In the genomic region with DNA sequence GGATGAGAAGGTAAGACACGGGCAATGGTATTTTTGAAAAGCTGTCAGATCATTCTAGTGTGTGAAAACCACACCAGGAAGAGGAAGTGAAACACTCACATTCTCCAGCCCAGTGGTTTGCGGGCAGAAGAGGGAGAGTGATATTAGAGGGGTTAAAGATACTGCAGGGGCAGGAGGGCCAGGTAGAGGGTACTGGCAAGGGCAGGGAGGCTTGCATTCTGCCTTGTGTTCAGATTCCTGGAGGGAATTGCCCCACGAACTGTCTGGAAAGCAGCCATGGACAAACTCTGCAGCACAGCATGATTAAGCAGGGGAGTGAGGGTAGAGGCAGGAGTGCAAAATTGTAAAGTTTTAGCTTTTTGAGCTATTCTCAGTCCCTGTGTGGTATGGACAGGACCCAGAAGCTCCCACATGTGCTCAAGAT, we compare ENCODE assay signal across 9 cellular contexts. TPM values are rescaled to one million over a fixed set of nuclear protein-coding genes. Genes with fewer than 3 reads are reported as not detected.
A peak's percentile ranks its signal among the peaks of the same experiment; 100 is the strongest.
DNase-seq lines count a peak whose midpoint lies in the region; ATAC-seq and TF ChIP-seq lines count a peak whose summit lies in the region.
"Had no signal": no experiment of that assay in that cellular context is flagged by ENCODE, and none has a peak within 500 bp of the region (broad histone marks: within the 10 kb centered on the region; RNA-seq: fewer than 3 reads in every experiment).

No MANE protein-coding gene starts in this region.

- CTCF ChIA-PET in CD4-positive, alpha-beta T cell (lab: Charles Lee) = interaction anchor here (2.3 kb wide), 1 partner anchor 13 kb away, joined by 8 read pairs; no protein-coding TSS in a partner anchor
- CTCF ChIA-PET in activated CD8-positive, alpha-beta memory T cell treated with anti-CD3 and anti-CD28 coated beads, Interleukin-2, amount 10 ng/mL, durations not matched to agents 7 days and 5 days (lab: Charles Lee) = interaction anchor here (0.8 to 2.2 kb wide), 4 partner anchors 10 to 92 kb away, joined by 3 to 14 read pairs (median 3); no protein-coding TSS in a partner anchor

- no peaks in the 10 kb centered on the region for H3K36me3 Mint-ChIP-seq in CD4-positive, alpha-beta T cell (ENCODE audit: low read depth)
- H3K36me3 Mint-ChIP-seq in activated CD8-positive, alpha-beta memory T cell treated with anti-CD3 and anti-CD28 coated beads, Interleukin-2, amount 10 ng/mL, durations not matched to agents 7 days and 5 days = no peaks in the 10 kb centered on the region

- H3K4me3 Mint-ChIP-seq in CD4-positive, alpha-beta T cell = peak overlapping the region; percentile 73
- H3K4me3 Mint-ChIP-seq in activated CD8-positive, alpha-beta memory T cell treated with anti-CD3 and anti-CD28 coated beads, Interleukin-2, amount 10 ng/mL, durations not matched to agents 7 days and 5 days = no peak overlapping the region

- DNase-seq in CD4-positive, alpha-beta T cell = peak; percentile 5 to 49 (median 22)
- DNase-seq in M059J (ENCODE audit: low read depth) = peak; percentile 46
- peak; percentile 93 for DNase-seq in activated CD8-positive, alpha-beta memory T cell treated with anti-CD3 and anti-CD28 coated beads, Interleukin-2, amount 10 ng/mL, durations not matched to agents 7 days and 5 days
- DNase-seq in left lung = peak in 1 of 2 donors; percentile 34
- DNase-seq in stomach = peak; percentile 34
- DNase-seq in NCI-H2196 treated with DMSO at 0.1 percent for 48 hours (lab: John Stamatoyannopoulos, UW; ENCODE audit: unreplicated experiment) = no peak
- no peak for DNase-seq in NCI-H1417 (lab: John Stamatoyannopoulos, UW)

- H3K9me3 Mint-ChIP-seq in CD4-positive, alpha-beta T cell = no peaks in the 10 kb centered on the region
- no peaks in the 10 kb centered on the region for H3K9me3 Mint-ChIP-seq in activated CD8-positive, alpha-beta memory T cell treated with anti-CD3 and anti-CD28 coated beads, Interleukin-2, amount 10 ng/mL, durations not matched to agents 7 days and 5 days (ENCODE audit: low read depth)

- H3K27ac Mint-ChIP-seq in CD4-positive, alpha-beta T cell = no peak overlapping the region
- H3K27ac Mint-ChIP-seq in activated CD8-positive, alpha-beta memory T cell treated with anti-CD3 and anti-CD28 coated beads, Interleukin-2, amount 10 ng/mL, durations not matched to agents 7 days and 5 days = no peak overlapping the region

- no peak overlapping the region for H3K4me3 ChIP-seq in left lung
- no peak overlapping the region for H3K4me3 ChIP-seq in stomach

- no peaks in the 10 kb centered on the region for H3K27me3 ChIP-seq in CD4-positive, alpha-beta T cell (ENCODE audit: control insufficient read depth, insufficient read depth, low read length)
- H3K27me3 ChIP-seq in left lung (peaks cover 0 to 52% of the 10 kb centered on the region in 2 donors), stomach (no peaks in the 10 kb centered on the region)

- POLR2A ChIA-PET in CD4-positive, alpha-beta T cell (lab: Charles Lee) = interaction anchor here (0.8 to 1.4 kb wide), 4 partner anchors 12 to 91 kb away, joined by 3 read pairs; no protein-coding TSS in a partner anchor

- TF ChIP-seq EP300 in stomach (IDR thresholded peaks at IDR 0.05) = no peak

- peak; percentile 83 for ATAC-seq in CD4-positive, alpha-beta T cell (ENCODE audit: poor library complexity)
- ATAC-seq in GM21528 (IDR thresholded peaks at IDR 0.05; ENCODE audit: low FRiP score, unreplicated experiment) = peak; percentile 97
- ATAC-seq in activated CD8-positive, alpha-beta memory T cell treated with anti-CD3 and anti-CD28 coated beads, Interleukin-2, amount 10 ng/mL, durations not matched to agents 7 days and 5 days = peak; percentile 91
- peak; percentile 60 for ATAC-seq in left lung

- H3K4me1 ChIP-seq in left lung (peaks cover 0 to 16% of the 10 kb centered on the region in 2 donors), stomach (peaks cover 16 to 42% (median 34%) of the 10 kb centered on the region in 4 donors)

- WGBS in stomach, 5 donors = 15 to 23% (median 20%) methylated on average over 3 of the region's 3 CpGs

- no peaks in the 10 kb centered on the region for H3K27me3 Mint-ChIP-seq in CD4-positive, alpha-beta T cell
- H3K27me3 Mint-ChIP-seq in activated CD8-positive, alpha-beta memory T cell treated with anti-CD3 and anti-CD28 coated beads, Interleukin-2, amount 10 ng/mL, durations not matched to agents 7 days and 5 days = peaks cover 85% of the 10 kb centered on the region

- no peaks in the 10 kb centered on the region for H3K9me3 ChIP-seq in CD4-positive, alpha-beta T cell (ENCODE audit: control insufficient read depth, low read length)
- no peaks in the 10 kb centered on the region for H3K9me3 ChIP-seq in left lung
- H3K9me3 ChIP-seq in stomach = no peaks in the 10 kb centered on the region

- H3K36me3 ChIP-seq in left lung = no peaks in the 10 kb centered on the region
- no peaks in the 10 kb centered on the region for H3K36me3 ChIP-seq in stomach

- H3K27ac ChIP-seq in CD4-positive, alpha-beta T cell (ENCODE audit: low read depth, low read length) = no peak overlapping the region
- no peak overlapping the region for H3K27ac ChIP-seq in left lung
- peak overlapping the region; percentile 58 to 81 (median 68) for H3K27ac ChIP-seq in stomach

- TF ChIP-seq POLR2A in stomach (IDR thresholded peaks at IDR 0.05) = no peak

- TF ChIP-seq CTCF in CD4-positive, alpha-beta T cell (IDR thresholded peaks at IDR 0.05) = no peak
- TF ChIP-seq CTCF in left lung (IDR thresholded peaks at IDR 0.05) = no peak
- TF ChIP-seq CTCF in stomach (IDR thresholded peaks at IDR 0.05) = no peak

- peaks cover 51% of the 10 kb centered on the region for H3K4me1 Mint-ChIP-seq in CD4-positive, alpha-beta T cell (ENCODE audit: low read depth)
- peaks cover 26% of the 10 kb centered on the region for H3K4me1 Mint-ChIP-seq in activated CD8-positive, alpha-beta memory T cell treated with anti-CD3 and anti-CD28 coated beads, Interleukin-2, amount 10 ng/mL, durations not matched to agents 7 days and 5 days

- intact Hi-C loops in CD4-positive, alpha-beta T cell (cut with DNase I, micrococcal nuclease) = no loop called here
- intact Hi-C loops in left lung (cut with DNase I) = no loop called here
- intact Hi-C loops in stomach (cut with DNase I; ENCODE audit: low total_unique reads) = no loop called here

RNA-seq across cellular contexts. Expression of a gene that starts 30.9 kb away (rescaled TPM):
- under 1 TPM; 0.45 to 0.85 TPM for total RNA-seq in CD4-positive, alpha-beta T cell
- total RNA-seq in M059J (2014; rRNA removed; shearing (Covaris generic)) = 3.3 and 4.6 TPM in 2 replicates
- 1 to 10 TPM in 1 of 2 experiments, under 1 TPM in 1; 0.35 to 1.4 TPM for total RNA-seq in activated CD8-positive, alpha-beta memory T cell treated with anti-CD3 and anti-CD28 coated beads, Interleukin-2, amount 10 ng/mL, durations not matched to agents 7 days and 5 days
- total RNA-seq in left lung = 1 to 10 TPM; 1.6 to 3.1 TPM
- 10 to 100 TPM in 2 of 5 donors, 1 to 10 TPM in 1, under 1 TPM in 1, not detected in 1; under 0.01 to 22.0 (median 10.3) TPM for total RNA-seq in stomach
- 1 to 10 TPM in 2 of 3 donors, under 1 TPM in 1; 0.76 to 2.9 (median 2.6) TPM for polyA plus RNA-seq in stomach

RNA-seq across cellular contexts. Expression of a gene that starts 31.0 kb away (rescaled TPM):
- total RNA-seq in CD4-positive, alpha-beta T cell = not detected
- 0.32 TPM in 1 of 2 replicates, not detected in the other for total RNA-seq in M059J (2014; rRNA removed; shearing (Covaris generic))
- total RNA-seq in activated CD8-positive, alpha-beta memory T cell treated with anti-CD3 and anti-CD28 coated beads, Interleukin-2, amount 10 ng/mL, durations not matched to agents 7 days and 5 days = not detected
- total RNA-seq in left lung = under 1 TPM in 1 of 2 donors, not detected in 1; 0.73 TPM
- 10 to 100 TPM in 1 of 5 donors, 1 to 10 TPM in 1, under 1 TPM in 1, not detected in 2; 0.87 to 23.8 (median 2.8) TPM for total RNA-seq in stomach
- polyA plus RNA-seq in stomach = 1 to 10 TPM in 2 of 3 donors, under 1 TPM in 1; 0.56 to 5.4 (median 4.4) TPM
- total RNA-seq: dermis microvascular lymphatic vessel endothelial cell had no signal

Comparison
In these comparisons a context has a peak if more than half of its experiments do, and no peak if none do; other contexts are left out.
1. DNase-seq: peak in CD4-positive, alpha-beta T cell (10 of 10), M059J (single experiment), activated CD8-positive, alpha-beta memory T cell treated with anti-CD3 and anti-CD28 coated beads, Interleukin-2, amount 10 ng/mL, durations not matched to agents 7 days and 5 days (single experiment) and stomach (single experiment); none in NCI-H2196 treated with DMSO at 0.1 percent for 48 hours (single experiment) and NCI-H1417 (0 of 3).
2. H3K27ac ChIP-seq: peak in stomach (5 of 5); none in CD4-positive, alpha-beta T cell (single experiment) and left lung (0 of 2).
3. Peak in every context shown above with its lines, with median percentiles within 50 percentile points of each other: ATAC-seq.